In the genomic region with DNA sequence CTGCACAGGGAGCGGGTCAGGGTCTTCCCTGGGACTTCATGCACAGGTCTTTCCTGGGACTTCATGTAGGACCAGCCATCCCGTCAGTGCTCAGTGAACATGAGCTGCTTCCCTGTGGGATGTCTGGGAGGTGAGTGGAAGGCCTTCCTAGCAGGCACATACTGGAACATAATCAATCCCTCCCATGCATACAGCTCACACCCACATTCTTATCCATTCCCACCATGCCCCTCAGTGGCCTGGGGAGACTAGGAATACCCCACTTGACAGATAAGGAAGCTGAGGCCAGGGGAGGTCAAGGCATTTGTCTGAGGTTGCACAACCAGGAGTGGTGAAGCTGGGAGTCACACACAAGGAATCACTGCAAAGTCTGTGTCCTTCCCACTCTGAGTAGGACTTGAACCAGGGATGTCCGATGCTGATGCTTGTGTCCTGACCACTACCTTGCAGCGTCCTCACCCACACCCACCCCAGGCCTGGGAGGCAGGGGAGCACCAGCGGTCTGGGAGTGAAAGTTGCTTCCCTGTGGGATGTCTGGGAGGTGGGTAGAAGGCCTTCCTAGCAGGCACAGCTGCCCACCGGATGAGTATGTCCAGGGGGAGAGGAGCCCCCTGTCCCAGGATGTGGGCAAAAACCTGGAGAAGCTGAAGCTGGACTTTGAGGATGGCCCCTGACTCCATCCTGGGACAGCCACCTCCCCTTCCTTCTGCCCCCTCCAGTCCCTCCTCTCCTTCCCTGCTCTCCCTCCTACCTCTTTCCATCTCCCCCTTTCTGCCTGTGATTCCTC, we compare ENCODE assay signal across 8 cellular contexts. TPM values are rescaled to one million over a fixed set of nuclear protein-coding genes. Genes with fewer than 3 reads are reported as not detected.
DNase-seq lines count a peak whose midpoint lies in the region; ATAC-seq and TF ChIP-seq lines count a peak whose summit lies in the region.

No MANE protein-coding gene starts in this region.

- intact Hi-C loops in sciatic nerve (cut with DNase I): no loop called here

- TF ChIP-seq CTCF in DOHH2 (IDR thresholded peaks at IDR 0.05; ENCODE audit: low read depth, low read length, poor library complexity, severe bottlenecking) (no peak), SK-N-SH (IDR thresholded peaks at IDR 0.05) (no peak)

- H3K79me2 ChIP-seq in DOHH2 (ENCODE audit: control insufficient read depth, low read length): no peaks in the 10 kb centered on the region
- H3K79me2 ChIP-seq in SK-N-SH (ENCODE audit: insufficient read depth): no peaks in the 10 kb centered on the region

- peak; percentile 38 for ATAC-seq in sciatic nerve
- no peak for ATAC-seq in HG02678 (IDR thresholded peaks at IDR 0.05; ENCODE audit: unreplicated experiment)

- 91% methylated on average over 6 of the region's 6 CpGs for WGBS in SK-N-SH (ENCODE audit: low lambda C conversion rate)

- H4K20me1 ChIP-seq in DOHH2 (ENCODE audit: control insufficient read depth, insufficient read depth, low read depth, low read length) (no peaks in the 10 kb centered on the region), SK-N-SH (ENCODE audit: insufficient read depth) (no peaks in the 10 kb centered on the region)

- H3K9me2 ChIP-seq in DOHH2 (replicated peaks; ENCODE audit: control insufficient read depth, low read length) (no peaks in the 10 kb centered on the region), SK-N-SH (no peaks in the 10 kb centered on the region)

- H3K9me3 ChIP-seq in DOHH2 (ENCODE audit: control insufficient read depth, insufficient read depth, low read length) (no peaks in the 10 kb centered on the region), SK-N-SH (no peaks in the 10 kb centered on the region)

- H3K27me3 ChIP-seq in DOHH2 (ENCODE audit: control insufficient read depth, low read length): no peaks in the 10 kb centered on the region
- no peaks in the 10 kb centered on the region for H3K27me3 ChIP-seq in SK-N-SH (ENCODE audit: insufficient read depth)

- H3K4me1 ChIP-seq in DOHH2 (ENCODE audit: control insufficient read depth, low read length): peaks cover 63% of the 10 kb centered on the region
- H3K4me1 ChIP-seq in SK-N-SH (ENCODE audit: control insufficient read depth in 1 of 2, insufficient read depth in 2 of 2, low read depth in 1 of 2, low read length in 1 of 2): peaks cover 12 to 19% of the 10 kb centered on the region in 2 experiments; a peak in 2 of 4 replicates

- H3K27ac ChIP-seq in DOHH2 (ENCODE audit: low read depth, low read length) (no peak overlapping the region), SK-N-SH (ENCODE audit: low read depth in 2 of 2, low read length in 1 of 2) (no peak overlapping the region)

- peak overlapping the region; percentile 96 for H2AFZ ChIP-seq in SK-N-SH (ENCODE audit: low read depth)

- H3K4me2 ChIP-seq in DOHH2 (ENCODE audit: low read length) (peak overlapping the region; percentile 86), SK-N-SH (peak overlapping the region; percentile 93; the same call in 1 of the 2 replicates)

- POLR2A ChIA-PET in SK-N-SH (lab: Yijun Ruan, JAX): no interaction called here

- TF ChIP-seq EP300 in SK-N-SH (IDR thresholded peaks at IDR 0.05; ENCODE audit: borderline replicate concordance in 1 of 2, low read depth in 1 of 2, low read length in 1 of 2): no peak

- TF ChIP-seq RAD21 in SK-N-SH (IDR thresholded peaks at IDR 0.05; ENCODE audit: low read length): no peak

- H3K9ac ChIP-seq in SK-N-SH: 0 out of 2 replicates have a peak overlapping the region, but pooled peaks have one; percentile 74

- peak overlapping the region; percentile 85 for H3K4me3 ChIP-seq in DOHH2 (ENCODE audit: low read length)
- H3K4me3 ChIP-seq in SK-N-SH (ENCODE audit: low read depth in 2 of 2, low read length in 1 of 2): no peak overlapping the region; a peak in 1 of 4 replicates

- no peaks in the 10 kb centered on the region; the same call in 1 of the 2 replicates for H3F3A ChIP-seq in DOHH2 (ENCODE audit: control insufficient read depth, insufficient read depth)
- no peaks in the 10 kb centered on the region for H3F3A ChIP-seq in SK-N-SH (replicated peaks; ENCODE audit: insufficient read depth)

- CTCF ChIA-PET in SK-N-SH (lab: Yijun Ruan, JAX): interaction anchor here (0.7 to 1.4 kb wide), 4 partner anchors 17 to 195 kb away, joined by 3 to 4 read pairs (median 3); no protein-coding TSS in a partner anchor

- DNase-seq in SK-N-SH (no peak), fibroblast of peridontal ligament (ENCODE audit: extremely low read depth) (peak; percentile 23), sciatic nerve (ENCODE audit: low spot score) (peak; percentile 56), SIG-M5 (lab: John Stamatoyannopoulos, UW) (no peak), UCSD-AML1 (lab: John Stamatoyannopoulos, UW; ENCODE audit: unreplicated experiment) (no peak), NCI-H1417 (lab: John Stamatoyannopoulos, UW) (no peak)

- H3K36me3 ChIP-seq in DOHH2 (ENCODE audit: control insufficient read depth, low read length) (no peaks in the 10 kb centered on the region), SK-N-SH (replicated peaks in 1 of 2; ENCODE audit: control insufficient read depth in 1 of 2, insufficient read depth in 2 of 2, low read length in 1 of 2) (no peaks in the 10 kb centered on the region)

TF ChIP-seq in SK-N-SH, 30 proteins besides CTCF, POLR2A, EP300 and RAD21 (continues in another document):
- TF ChIP-seq TAF1 (IDR thresholded peaks at IDR 0.05; ENCODE audit: borderline replicate concordance, low read depth, low read length) (no peak), TCF12 (IDR thresholded peaks at IDR 0.05) (no peak), JUND (IDR thresholded peaks at IDR 0.05) (no peak), YY1 (IDR thresholded peaks at IDR 0.05; ENCODE audit: low read depth) (no peak), CHD2 (IDR thresholded peaks at IDR 0.05; ENCODE audit: low read length, partially characterized antibody) (no peak), RXRA (IDR thresholded peaks at IDR 0.05; ENCODE audit: borderline replicate concordance, low read depth) (no peak), GABPA (IDR thresholded peaks at IDR 0.05; ENCODE audit: low read depth) (no peak), GATA2 (CRISPR knock-in tag; IDR thresholded peaks at IDR 0.05) (no peak), MEF2A (IDR thresholded peaks at IDR 0.05; ENCODE audit: borderline replicate concordance, low read depth) (no peak), FOSL2 (IDR thresholded peaks at IDR 0.05; ENCODE audit: borderline replicate concordance, low read depth) (no peak), FOXM1 (IDR thresholded peaks at IDR 0.05; ENCODE audit: low read depth) (no peak), RCOR1 (IDR thresholded peaks at IDR 0.05; ENCODE audit: low read length) (no peak), POLR2AphosphoS5 (IDR thresholded peaks at IDR 0.05; ENCODE audit: low read depth, low read length) (no peak), EZH2phosphoT487 (IDR thresholded peaks at IDR 0.05; ENCODE audit: borderline replicate concordance, low read depth) (no peak), RFX5 (IDR thresholded peaks at IDR 0.05; ENCODE audit: low read length) (no peak)
- TF ChIP-seq, protein P1, sequence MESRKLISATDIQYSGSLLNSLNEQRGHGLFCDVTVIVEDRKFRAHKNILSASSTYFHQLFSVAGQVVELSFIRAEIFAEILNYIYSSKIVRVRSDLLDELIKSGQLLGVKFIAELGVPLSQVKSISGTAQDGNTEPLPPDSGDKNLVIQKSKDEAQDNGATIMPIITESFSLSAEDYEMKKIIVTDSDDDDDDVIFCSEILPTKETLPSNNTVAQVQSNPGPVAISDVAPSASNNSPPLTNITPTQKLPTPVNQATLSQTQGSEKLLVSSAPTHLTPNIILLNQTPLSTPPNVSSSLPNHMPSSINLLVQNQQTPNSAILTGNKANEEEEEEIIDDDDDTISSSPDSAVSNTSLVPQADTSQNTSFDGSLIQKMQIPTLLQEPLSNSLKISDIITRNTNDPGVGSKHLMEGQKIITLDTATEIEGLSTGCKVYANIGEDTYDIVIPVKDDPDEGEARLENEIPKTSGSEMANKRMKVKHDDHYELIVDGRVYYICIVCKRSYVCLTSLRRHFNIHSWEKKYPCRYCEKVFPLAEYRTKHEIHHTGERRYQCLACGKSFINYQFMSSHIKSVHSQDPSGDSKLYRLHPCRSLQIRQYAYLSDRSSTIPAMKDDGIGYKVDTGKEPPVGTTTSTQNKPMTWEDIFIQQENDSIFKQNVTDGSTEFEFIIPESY (IDR thresholded peaks at IDR 0.05; ENCODE audit: borderline replicate concordance, low read depth): no peak
- TF ChIP-seq, protein P2, sequence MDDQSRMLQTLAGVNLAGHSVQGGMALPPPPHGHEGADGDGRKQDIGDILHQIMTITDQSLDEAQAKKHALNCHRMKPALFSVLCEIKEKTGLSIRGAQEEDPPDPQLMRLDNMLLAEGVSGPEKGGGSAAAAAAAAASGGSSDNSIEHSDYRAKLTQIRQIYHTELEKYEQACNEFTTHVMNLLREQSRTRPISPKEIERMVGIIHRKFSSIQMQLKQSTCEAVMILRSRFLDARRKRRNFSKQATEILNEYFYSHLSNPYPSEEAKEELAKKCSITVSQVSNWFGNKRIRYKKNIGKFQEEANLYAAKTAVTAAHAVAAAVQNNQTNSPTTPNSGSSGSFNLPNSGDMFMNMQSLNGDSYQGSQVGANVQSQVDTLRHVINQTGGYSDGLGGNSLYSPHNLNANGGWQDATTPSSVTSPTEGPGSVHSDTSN (IDR thresholded peaks at IDR 0.05): no peak
- TF ChIP-seq, protein P3, sequence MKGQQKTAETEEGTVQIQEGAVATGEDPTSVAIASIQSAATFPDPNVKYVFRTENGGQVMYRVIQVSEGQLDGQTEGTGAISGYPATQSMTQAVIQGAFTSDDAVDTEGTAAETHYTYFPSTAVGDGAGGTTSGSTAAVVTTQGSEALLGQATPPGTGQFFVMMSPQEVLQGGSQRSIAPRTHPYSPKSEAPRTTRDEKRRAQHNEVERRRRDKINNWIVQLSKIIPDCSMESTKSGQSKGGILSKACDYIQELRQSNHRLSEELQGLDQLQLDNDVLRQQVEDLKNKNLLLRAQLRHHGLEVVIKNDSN (IDR thresholded peaks at IDR 0.05; ENCODE audit: borderline replicate concordance, low read depth): no peak

RNA-seq across cellular contexts. Expression of a gene that starts 1.0 kb away (rescaled TPM):
- 6.5 and 7.8 TPM in 2 replicates for polyA plus RNA-seq in SK-N-SH (2012; rRNA removed)
- polyA plus RNA-seq in SK-N-SH (2012; cell fraction: cytosol; rRNA removed): 2.3 and 2.9 TPM in 2 replicates
- 32.3 and 33.4 TPM in 2 replicates for polyA plus RNA-seq in SK-N-SH (2012; cell fraction: nucleus; rRNA removed)
- total RNA-seq in sciatic nerve: 60.1 TPM

RNA-seq across cellular contexts. Expression of a gene that starts 26.6 kb away (rescaled TPM):
- not detected in 2 replicates for polyA plus RNA-seq in SK-N-SH (2012; rRNA removed)
- polyA plus RNA-seq in SK-N-SH (2012; cell fraction: cytosol; rRNA removed): 0.03 TPM in 1 of 2 replicates, not detected in the other
- polyA plus RNA-seq in SK-N-SH (2012; cell fraction: nucleus; rRNA removed): 0.05 TPM in 1 of 2 replicates, not detected in the other
- total RNA-seq in sciatic nerve: 8.2 TPM

RNA-seq across cellular contexts. Expression of a gene that starts 56.4 kb away (rescaled TPM):
- polyA plus RNA-seq in SK-N-SH (2012; rRNA removed): 46.3 and 71.1 TPM in 2 replicates
- polyA plus RNA-seq in SK-N-SH (2012; cell fraction: cytosol; rRNA removed): 49.4 and 54.4 TPM in 2 replicates
- 37.9 and 75.2 TPM in 2 replicates for polyA plus RNA-seq in SK-N-SH (2012; cell fraction: nucleus; rRNA removed)
- total RNA-seq in sciatic nerve: 150 TPM

Comparison
In these comparisons a context has a peak if more than half of its experiments do, and no peak if none do; other contexts are left out.
1. DNase-seq: peak in fibroblast of peridontal ligament (single experiment) and sciatic nerve (single experiment); none in SK-N-SH (single experiment), SIG-M5 (single experiment), UCSD-AML1 (single experiment) and NCI-H1417 (0 of 3).